23 cellular contexts compared by ENCODE assay signal in the genomic region with DNA sequence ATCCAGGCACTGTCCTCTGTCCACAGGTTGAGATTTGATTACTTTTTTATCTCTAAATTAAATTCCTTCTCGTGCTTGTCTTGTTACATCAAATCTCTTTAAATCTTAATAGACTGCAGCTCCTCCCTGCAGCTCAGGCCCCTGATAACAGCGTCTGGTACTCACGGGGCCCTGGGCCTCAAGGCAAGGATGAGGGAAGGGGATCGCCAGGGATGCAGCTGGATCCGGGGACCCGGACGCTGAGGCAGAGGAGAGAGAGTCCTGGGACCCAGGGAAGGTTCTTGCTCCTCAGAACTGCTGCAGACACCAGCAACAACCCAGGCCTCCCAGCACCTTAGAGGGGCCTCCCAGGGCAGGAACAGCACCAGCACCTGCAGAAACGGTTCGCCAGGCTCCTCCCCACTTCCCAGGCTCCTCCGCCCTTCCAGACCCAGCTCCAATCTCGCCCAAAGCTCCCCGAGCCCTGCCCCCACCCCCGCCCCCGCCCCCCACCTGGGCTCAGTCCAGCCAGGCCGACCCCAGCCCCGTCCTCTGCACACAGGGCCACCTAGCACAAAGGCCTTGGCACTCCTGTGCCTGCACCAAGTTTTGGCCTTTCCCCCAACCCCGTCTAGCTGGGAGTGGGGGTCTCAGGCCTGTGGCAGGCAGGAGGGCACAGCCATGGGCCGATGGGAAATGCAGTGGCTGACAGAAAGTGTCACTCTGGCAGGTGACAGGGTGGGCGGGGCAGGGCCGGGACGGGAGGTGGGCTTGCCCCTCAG.
DNase-seq lines count a peak whose midpoint lies in the region; ATAC-seq, FAIRE-seq and TF ChIP-seq lines count a peak whose summit lies in the region.
"Had no signal": no experiment of that assay in that cellular context is flagged by ENCODE, and none has a peak within 500 bp of the region (broad histone marks: within the 10 kb centered on the region; RNA-seq: fewer than 3 reads in every experiment).

No MANE protein-coding gene starts in this region.

- H3K27ac ChIP-seq in Peyer's patch (no peak overlapping the region), kidney (ENCODE audit: low read depth in 2 of 2, low read length in 2 of 2) (no peak overlapping the region), thymus (ENCODE audit: low read depth) (peak overlapping the region; percentile 13), caudate nucleus (ENCODE audit: low read depth, low read length) (no peak overlapping the region)

- no peak overlapping the region for H3K4me3 ChIP-seq in Peyer's patch
- H3K4me3 ChIP-seq in kidney (ENCODE audit: low read length in 2 of 2), result no peak overlapping the region
- H3K4me3 ChIP-seq in thymus (ENCODE audit: low read length), result no peak overlapping the region

- TF ChIP-seq CTCF in Peyer's patch (IDR thresholded peaks at IDR 0.05) (no peak), kidney (IDR thresholded peaks at IDR 0.05; ENCODE audit: borderline replicate concordance, extremely low read depth, insufficient read depth) (no peak)

- TF ChIP-seq POLR2A in Peyer's patch (IDR thresholded peaks at IDR 0.05), result no peak

- no peaks in the 10 kb centered on the region for H3K27me3 ChIP-seq in Peyer's patch
- no peaks in the 10 kb centered on the region for H3K27me3 ChIP-seq in thymus (ENCODE audit: control insufficient read depth, insufficient read depth)

- no peak for ATAC-seq in GM18873 (IDR thresholded peaks at IDR 0.05; ENCODE audit: low FRiP score, unreplicated experiment)

- H3K9me3 ChIP-seq in Peyer's patch, result no peaks in the 10 kb centered on the region
- H3K9me3 ChIP-seq in kidney (ENCODE audit: control insufficient read depth in 1 of 2, low read length in 2 of 2), result no peaks in the 10 kb centered on the region
- H3K9me3 ChIP-seq in thymus (ENCODE audit: control insufficient read depth), result no peaks in the 10 kb centered on the region

- H3K36me3 ChIP-seq in Peyer's patch (no peaks in the 10 kb centered on the region), kidney (ENCODE audit: control insufficient read depth in 1 of 2, insufficient read depth in 2 of 2, low read length in 2 of 2) (no peaks in the 10 kb centered on the region), thymus (ENCODE audit: control insufficient read depth, insufficient read depth) (no peaks in the 10 kb centered on the region)

- H3K4me1 ChIP-seq in Peyer's patch, result no peaks in the 10 kb centered on the region
- peaks cover 0 to 3% of the 10 kb centered on the region in 2 donors for H3K4me1 ChIP-seq in kidney (ENCODE audit: control insufficient read depth in 1 of 2, insufficient read depth in 1 of 2, low read depth in 1 of 2, low read length in 2 of 2)
- no peaks in the 10 kb centered on the region for H3K4me1 ChIP-seq in thymus (ENCODE audit: control insufficient read depth, insufficient read depth, low read length)

- FAIRE-seq in kidney (lab: Jason Lieb, UNC), result no peak
- FAIRE-seq: G401.6, GM12892, GM18507 had no signal

- 71% methylated on average over 21 of the region's 21 CpGs for WGBS in thymus

- no peak overlapping the region for H3K9ac ChIP-seq in kidney (ENCODE audit: low read length in 2 of 2)

- peak; percentile 50 for DNase-seq in activated effector memory CD4-positive, alpha-beta T cell treated with anti-CD3 and anti-CD28 coated beads, Interleukin-2, amount 50 U/mL, for 16 hours
- DNase-seq in activated effector memory CD4-positive, alpha-beta T cell treated with Interleukin-2 at 50 U/mL for 16 hours, result no peak
- DNase-seq in Peyer's patch (peak in 2 of 3 donors; percentile 34 to 35), kidney (peak; percentile 52), caudate nucleus (lab: John Stamatoyannopoulos, UW) (no peak), T-helper 9 cell (no peak)
- DNase-seq: AML-193, H9, HFFc6, KG1, NCI-H1092, NCI-H1436, NCI-H187 treated with DMSO at 0.1 percent for 48 hours, NCI-H2107, NCI-H446 treated with DMSO at 0.1 percent for 48 hours, NCI-H526 treated with DMSO at 0.1 percent for 48 hours, OCI-M1, SHP77 had no signal

- intact Hi-C loops in kidney (cut with DNase I), result no loop called here

Comparison
In these comparisons a context has a peak if more than half of its experiments do, and no peak if none do; other contexts are left out.
1. DNase-seq: peak in activated effector memory CD4-positive, alpha-beta T cell treated with anti-CD3 and anti-CD28 coated beads, Interleukin-2, amount 50 U/mL, for 16 hours (single experiment), Peyer's patch (2 of 3) and kidney (single experiment); none in activated effector memory CD4-positive, alpha-beta T cell treated with Interleukin-2 at 50 U/mL for 16 hours (single experiment), caudate nucleus (0 of 61) and T-helper 9 cell (single experiment).